Comparison of ENCODE assay signal across 14 cellular contexts in the genomic region with DNA sequence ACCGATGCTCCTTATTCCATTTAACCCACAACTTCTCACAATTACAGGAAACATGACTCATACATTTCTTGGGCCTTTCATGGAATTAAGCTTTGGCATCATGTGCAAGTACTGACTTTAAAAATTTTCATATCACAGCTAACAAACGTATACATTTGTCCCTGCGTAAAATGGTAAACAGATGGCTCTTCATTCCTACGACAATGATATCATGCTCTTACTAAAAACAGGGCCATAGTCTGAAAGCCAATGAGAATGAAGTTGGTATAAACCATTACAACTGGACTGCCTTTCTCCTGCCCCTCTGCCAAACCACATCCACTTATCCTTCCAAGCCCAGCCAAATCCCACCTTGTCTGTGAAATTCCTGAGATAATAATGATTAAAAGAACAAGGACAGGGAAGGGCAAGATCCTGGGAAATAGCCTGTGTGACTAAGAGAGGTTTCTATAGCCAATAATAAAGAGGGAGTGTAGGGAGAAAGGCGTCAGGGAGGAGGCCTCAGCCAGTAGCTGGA. TPM values are rescaled to one million over a fixed set of nuclear protein-coding genes. Genes with fewer than 3 reads are reported as not detected.
DNase-seq lines count a peak whose midpoint lies in the region; ATAC-seq, FAIRE-seq and TF ChIP-seq lines count a peak whose summit lies in the region.
"Had no signal": no experiment of that assay in that cellular context is flagged by ENCODE, and none has a peak within 500 bp of the region (broad histone marks: within the 10 kb centered on the region; RNA-seq: fewer than 3 reads in every experiment).

No MANE protein-coding gene starts in this region.

- H3K79me2 ChIP-seq in endothelial cell of umbilical vein (ENCODE audit: control insufficient read depth, insufficient read depth, low read length) (no peaks in the 10 kb centered on the region), osteoblast (ENCODE audit: insufficient read depth, low read length) (no peaks in the 10 kb centered on the region)

- H3K9me3 Mint-ChIP-seq in activated T-cell treated with anti-CD3 and anti-CD28 coated beads, Interleukin-2, amount 50 U/mL, for 4 hours = peaks cover 9% of the 10 kb centered on the region

- 76% methylated on average over 5 of the region's 5 CpGs for WGBS in right lobe of liver (ENCODE audit: insufficient coverage, low coverage, low lambda C conversion rate, missing lambda C conversion rate)

- POLR2A ChIA-PET in endothelial cell of umbilical vein (lab: Charles Lee) = interaction anchor here (1.0 to 1.5 kb wide), 5 partner anchors 12 to 265 kb away, joined by 3 to 10 read pairs (median 5); no protein-coding TSS in a partner anchor

- H3K9me1 ChIP-seq in endothelial cell of umbilical vein (replicated peaks; ENCODE audit: control insufficient read depth, extremely low read depth, insufficient read depth, low read length) = no peaks in the 10 kb centered on the region

- TF ChIP-seq POLR2A in endothelial cell of umbilical vein (IDR thresholded peaks at IDR 0.05; ENCODE audit: low read depth, low read length) (no peak), right lobe of liver (IDR thresholded peaks at IDR 0.05) (no peak)

- intact Hi-C loops in endothelial cell of umbilical vein (cut with micrococcal nuclease) (loop anchor here (1.0 kb wide), 2 partner anchors 52 to 267 kb away; no protein-coding TSS in a partner anchor), right lobe of liver (cut with DNase I) (no loop called here)

- H3K36me3 ChIP-seq in endothelial cell of umbilical vein (ENCODE audit: control insufficient read depth in 2 of 2, extremely low read depth in 1 of 2, insufficient read depth in 2 of 2, low read length in 2 of 2) (no peaks in the 10 kb centered on the region), osteoblast (ENCODE audit: insufficient read depth, low read length) (no peaks in the 10 kb centered on the region), right lobe of liver (no peaks in the 10 kb centered on the region)
- H3K36me3 ChIP-seq: stomach had no signal

- H4K20me1 ChIP-seq in endothelial cell of umbilical vein (replicated peaks; ENCODE audit: control insufficient read depth, extremely low read depth, insufficient read depth, low read length) (no peaks in the 10 kb centered on the region), osteoblast (ENCODE audit: insufficient read depth, low read length) (no peaks in the 10 kb centered on the region)

- H3K27me3 Mint-ChIP-seq in activated T-cell treated with anti-CD3 and anti-CD28 coated beads, Interleukin-2, amount 50 U/mL, for 4 hours (ENCODE audit: low read depth) = peaks cover 35% of the 10 kb centered on the region

- dilution Hi-C loops in endothelial cell of umbilical vein (cut with MboI; ENCODE audit: extremely low pct_ligation_motif_present, low sequenced_read_pairs) = no loop called here

- no peaks in the 10 kb centered on the region for H3K9me3 ChIP-seq in endothelial cell of umbilical vein (replicated peaks; ENCODE audit: control insufficient read depth, insufficient read depth, low read length)
- H3K9me3 ChIP-seq in osteoblast (ENCODE audit: low read depth, low read length) = no peaks in the 10 kb centered on the region
- H3K9me3 ChIP-seq in right lobe of liver = no peaks in the 10 kb centered on the region
- H3K9me3 ChIP-seq: stomach had no signal

- no peak overlapping the region for H3K4me3 Mint-ChIP-seq in activated T-cell treated with anti-CD3 and anti-CD28 coated beads, Interleukin-2, amount 50 U/mL, for 4 hours
- H3K4me3 Mint-ChIP-seq: CD4-positive, alpha-beta memory T cell had no signal

- H3K9ac ChIP-seq in endothelial cell of umbilical vein (replicated peaks; ENCODE audit: extremely low read depth, insufficient read depth, low read length) = peak overlapping the region; percentile 40

- H3K4me2 ChIP-seq in endothelial cell of umbilical vein (ENCODE audit: insufficient read depth, low read length) (peak overlapping the region; percentile 10), osteoblast (ENCODE audit: insufficient read depth, low read length) (no peak overlapping the region)

- peaks cover 8% of the 10 kb centered on the region for H3K4me1 Mint-ChIP-seq in activated T-cell treated with anti-CD3 and anti-CD28 coated beads, Interleukin-2, amount 50 U/mL, for 4 hours (ENCODE audit: low read depth)

- H3K4me3 ChIP-seq in endothelial cell of umbilical vein (replicated peaks in 1 of 3; ENCODE audit: insufficient read depth in 1 of 3, low read depth in 1 of 3, low read length in 3 of 3) = no peak overlapping the region
- no peak overlapping the region for H3K4me3 ChIP-seq in osteoblast (ENCODE audit: insufficient read depth, low read length)
- no peak overlapping the region for H3K4me3 ChIP-seq in right lobe of liver
- H3K4me3 ChIP-seq: stomach had no signal

- BruUV-seq in endothelial cell of umbilical vein (replicated peaks; lab: Mats Ljungman, UMichigan) = no TSS peak

- DNase-seq in EH (ENCODE audit: low read depth) = peak; percentile 91
- peak; percentile 93 for DNase-seq in RPMI7951 (ENCODE audit: low read depth)
- peak; percentile 91 for DNase-seq in endothelial cell of umbilical vein (ENCODE audit: low read depth, low spot score)
- peak; percentile 71 for DNase-seq in osteoblast (ENCODE audit: insufficient read length, low spot score, missing footprints)
- no peak for DNase-seq in activated T-cell treated with anti-CD3 and anti-CD28 coated beads, Interleukin-2, amount 50 U/mL, for 4 hours
- no peak for DNase-seq in right lobe of liver
- no peak for DNase-seq in KG1 (lab: John Stamatoyannopoulos, UW)
- DNase-seq: activated CD4-positive, alpha-beta T cell treated with anti-CD3 and anti-CD28 coated beads for 1 hour; CD4-positive, alpha-beta memory T cell; retina; stomach had no signal

- H3K4me1 ChIP-seq in endothelial cell of umbilical vein (ENCODE audit: control insufficient read depth, extremely low read depth, insufficient read depth, low read length) (peaks cover 43% of the 10 kb centered on the region), osteoblast (ENCODE audit: insufficient read depth, low read length) (peaks cover 21% of the 10 kb centered on the region), right lobe of liver (peaks cover 0 to 6% (median 0%) of the 10 kb centered on the region in 4 donors)

- CTCF ChIA-PET in endothelial cell of umbilical vein (lab: Charles Lee) = interaction anchor here (0.8 to 2.5 kb wide), 10 partner anchors 8 to 266 kb away, joined by 3 to 14 read pairs (median 6); no protein-coding TSS in a partner anchor

- peak overlapping the region; percentile 68 for H2AFZ ChIP-seq in endothelial cell of umbilical vein (ENCODE audit: low read depth, low read length)
- peak overlapping the region; percentile 10 for H2AFZ ChIP-seq in osteoblast (ENCODE audit: low read length)

- H3K27me3 ChIP-seq in endothelial cell of umbilical vein (ENCODE audit: control insufficient read depth in 2 of 2, insufficient read depth in 2 of 2, low read length in 2 of 2) (no peaks in the 10 kb centered on the region), osteoblast (ENCODE audit: insufficient read depth, low read length) (no peaks in the 10 kb centered on the region), right lobe of liver (no peaks in the 10 kb centered on the region)
- H3K27me3 ChIP-seq: foreskin keratinocyte, stomach had no signal

- TF ChIP-seq CTCF in endothelial cell of umbilical vein (IDR thresholded peaks at IDR 0.05; ENCODE audit: extremely low read depth in 1 of 2, insufficient read depth in 1 of 2, low read depth in 1 of 2, low read length in 2 of 2) = no peak
- no peak for TF ChIP-seq CTCF in osteoblast (IDR thresholded peaks at IDR 0.05; ENCODE audit: extremely low read depth, low read depth, low read length)
- no peak for TF ChIP-seq CTCF in right lobe of liver (IDR thresholded peaks at IDR 0.05)

- FAIRE-seq in endothelial cell of umbilical vein (lab: Jason Lieb, UNC) = peak; percentile 95
- FAIRE-seq: G401.6 had no signal

- ATAC-seq in activated T-cell treated with anti-CD3 and anti-CD28 coated beads, Interleukin-2, amount 50 U/mL, for 4 hours = no peak
- no peak for ATAC-seq in right lobe of liver
- ATAC-seq in GM21717 (IDR thresholded peaks at IDR 0.05; ENCODE audit: unreplicated experiment) = no peak
- ATAC-seq: foreskin keratinocyte had no signal

- peak overlapping the region; percentile 100 for H3K27ac ChIP-seq in endothelial cell of umbilical vein (ENCODE audit: insufficient read depth, low read depth, low read length)
- H3K27ac ChIP-seq in osteoblast (ENCODE audit: low read depth, low read length) = peak overlapping the region; percentile 61
- no peak overlapping the region for H3K27ac ChIP-seq in right lobe of liver
- H3K27ac ChIP-seq: foreskin keratinocyte, stomach had no signal

- no peaks in the 10 kb centered on the region for H3K36me3 Mint-ChIP-seq in activated T-cell treated with anti-CD3 and anti-CD28 coated beads, Interleukin-2, amount 50 U/mL, for 4 hours (ENCODE audit: insufficient read depth)
- H3K36me3 Mint-ChIP-seq: CD4-positive, alpha-beta memory T cell had no signal

TF ChIP-seq in endothelial cell of umbilical vein, 7 proteins besides CTCF, POLR2A, EP300 and RAD21 (continues in another document):
- TF ChIP-seq FOS (IDR thresholded peaks at IDR 0.05; ENCODE audit: borderline replicate concordance, insufficient read depth, low read length) (peak; percentile 68), EZH2 (IDR thresholded peaks at IDR 0.05; ENCODE audit: borderline replicate concordance, low read depth, low read length, severe bottlenecking) (no peak), MAX (IDR thresholded peaks at IDR 0.05; ENCODE audit: insufficient read depth, insufficient read length) (peak; percentile 28), JUN (IDR thresholded peaks at IDR 0.05; ENCODE audit: borderline replicate concordance, insufficient read depth, insufficient read length, low read depth) (peak; percentile 95), POLR2AphosphoS5 (IDR thresholded peaks at IDR 0.05; ENCODE audit: insufficient read depth, low read depth, low read length) (no peak), GATA2 (IDR thresholded peaks at IDR 0.05; ENCODE audit: insufficient read depth, insufficient read length, low read depth, low read length) (peak; percentile 61)

RNA-seq across cellular contexts. Expression of gene ZNF366, which starts 44.9 kb away (rescaled TPM):
- total RNA-seq in RPMI7951 (2014; rRNA removed; shearing (Covaris generic)) = not detected in 2 replicates
- 4.1 and 4.6 TPM in 2 replicates for total RNA-seq in endothelial cell of umbilical vein
- polyA plus RNA-seq in endothelial cell of umbilical vein = 1.2 and 1.3 TPM in 2 replicates
- polyA plus RNA-seq in endothelial cell of umbilical vein (2011; cell fraction: cytosol; rRNA removed) = 0.75 and 0.78 TPM in 2 replicates
- 0.72 and 1.2 TPM in 2 replicates for polyA plus RNA-seq in endothelial cell of umbilical vein (2011; cell fraction: nucleus; rRNA removed)
- 0.11 and 0.33 TPM in 2 replicates for polyA plus RNA-seq in endothelial cell of umbilical vein (2012)
- 3.2 and 3.4 TPM in 2 replicates for polyA minus RNA-seq in endothelial cell of umbilical vein
- polyA minus RNA-seq in endothelial cell of umbilical vein (2011; cell fraction: cytosol; rRNA and poly(A)+ RNA removed) = not detected
- 0.96 and 1.6 TPM in 2 replicates for polyA minus RNA-seq in endothelial cell of umbilical vein (2011; cell fraction: nucleus; rRNA and poly(A)+ RNA removed)
- not detected in 2 replicates for total RNA-seq in osteoblast
- not detected for total RNA-seq in activated T-cell treated with anti-CD3 and anti-CD28 coated beads, Interleukin-2, amount 50 U/mL, for 4 hours
- total RNA-seq in right lobe of liver = 1 to 10 TPM in 3 of 6 experiments, under 1 TPM in 3; 0.77 to 2.3 (median 1.2) TPM
- total RNA-seq: foreskin keratinocyte had no signal
- polyA plus RNA-seq: CD4-positive, alpha-beta memory T cell; foreskin keratinocyte had no signal

Comparison
In these comparisons a context has a peak if more than half of its experiments do, and no peak if none do; other contexts are left out.
1. DNase-seq: peak in EH (single experiment), RPMI7951 (single experiment), endothelial cell of umbilical vein (single experiment) and osteoblast (single experiment); none in activated T-cell treated with anti-CD3 and anti-CD28 coated beads, Interleukin-2, amount 50 U/mL, for 4 hours (single experiment), right lobe of liver (0 of 3) and KG1 (single experiment).
2. H3K27ac ChIP-seq: peak in endothelial cell of umbilical vein (single experiment) and osteoblast (single experiment); none in right lobe of liver (0 of 3).